15 cellular contexts compared by ENCODE assay signal in genomic region chr6:14763139-14763538, GRCh38.
DNase-seq lines count a peak whose midpoint lies in the region; ATAC-seq and TF ChIP-seq lines count a peak whose summit lies in the region.
"Had no signal": no experiment of that assay in that cellular context is flagged by ENCODE, and none has a peak within 500 bp of the region (broad histone marks: within the 10 kb centered on the region; RNA-seq: fewer than 3 reads in every experiment).

No MANE protein-coding gene starts in this region.

- peaks cover 20% of the 10 kb centered on the region for H3K4me1 Mint-ChIP-seq in activated CD4-positive, alpha-beta T cell treated with anti-CD3 and anti-CD28 coated beads, Interleukin-2, amount 10 ng/mL, durations not matched to agents 7 days and 5 days

- H3K9ac ChIP-seq in colonic mucosa (ENCODE audit: low read depth in 2 of 2, low read length in 2 of 2): no peak overlapping the region

- peaks cover 2% of the 10 kb centered on the region for H3K36me3 Mint-ChIP-seq in activated CD4-positive, alpha-beta T cell treated with anti-CD3 and anti-CD28 coated beads, Interleukin-2, amount 10 ng/mL, durations not matched to agents 7 days and 5 days (ENCODE audit: low read depth)
- H3K36me3 Mint-ChIP-seq: activated naive CD4-positive, alpha-beta T cell treated with anti-CD3 and anti-CD28 coated beads, Interleukin-2, amount 50 U/mL, for 24 hours had no signal

- CTCF ChIA-PET in activated CD4-positive, alpha-beta T cell treated with anti-CD3 and anti-CD28 coated beads, Interleukin-2, amount 10 ng/mL, durations not matched to agents 7 days and 5 days (lab: Charles Lee): no interaction called here

- no peak overlapping the region for H3K27ac ChIP-seq in colonic mucosa
- H3K27ac ChIP-seq: lower lobe of right lung, uterus had no signal

- ATAC-seq in HG03460 (IDR thresholded peaks at IDR 0.05; ENCODE audit: unreplicated experiment): no peak
- no peak for ATAC-seq in GM21381 (IDR thresholded peaks at IDR 0.05; ENCODE audit: unreplicated experiment)
- ATAC-seq: lower lobe of right lung had no signal

- no peaks in the 10 kb centered on the region for H3K27me3 ChIP-seq in colonic mucosa
- H3K27me3 ChIP-seq: uterus had no signal

- intact Hi-C loops in colonic mucosa (cut with DNase I): no loop called here

- H3K9me3 ChIP-seq in colonic mucosa: no peaks in the 10 kb centered on the region
- H3K9me3 ChIP-seq: lower lobe of right lung, uterus had no signal

- POLR2A ChIA-PET in activated CD4-positive, alpha-beta T cell treated with anti-CD3 and anti-CD28 coated beads, Interleukin-2, amount 10 ng/mL, durations not matched to agents 7 days and 5 days (lab: Charles Lee): no interaction called here

- H3K4me3 Mint-ChIP-seq in activated CD4-positive, alpha-beta T cell treated with anti-CD3 and anti-CD28 coated beads, Interleukin-2, amount 10 ng/mL, durations not matched to agents 7 days and 5 days: no peak overlapping the region
- H3K4me3 Mint-ChIP-seq: activated naive CD4-positive, alpha-beta T cell treated with anti-CD3 and anti-CD28 coated beads, Interleukin-2, amount 50 U/mL, for 24 hours; dendritic cell treated with granulocyte-macrophage colony-stimulating factor and Interleukin-4, amounts not matched to agents 40 ng/mL and 50 ng/mL, for 4 days had no signal

- peaks cover 2% of the 10 kb centered on the region for H3K9me3 Mint-ChIP-seq in activated CD4-positive, alpha-beta T cell treated with anti-CD3 and anti-CD28 coated beads, Interleukin-2, amount 10 ng/mL, durations not matched to agents 7 days and 5 days
- H3K9me3 Mint-ChIP-seq: activated naive CD4-positive, alpha-beta T cell treated with anti-CD3 and anti-CD28 coated beads, Interleukin-2, amount 50 U/mL, for 24 hours; dendritic cell treated with granulocyte-macrophage colony-stimulating factor and Interleukin-4, amounts not matched to agents 40 ng/mL and 50 ng/mL, for 4 days had no signal

- H3K4me1 ChIP-seq in colonic mucosa: peaks cover 5% of the 10 kb centered on the region
- H3K4me1 ChIP-seq: lower lobe of right lung, uterus had no signal

- H3K27ac Mint-ChIP-seq in activated CD4-positive, alpha-beta T cell treated with anti-CD3 and anti-CD28 coated beads, Interleukin-2, amount 10 ng/mL, durations not matched to agents 7 days and 5 days: peak overlapping the region; percentile 22
- H3K27ac Mint-ChIP-seq: activated naive CD4-positive, alpha-beta T cell treated with anti-CD3 and anti-CD28 coated beads, Interleukin-2, amount 50 U/mL, for 24 hours; dendritic cell treated with granulocyte-macrophage colony-stimulating factor and Interleukin-4, amounts not matched to agents 40 ng/mL and 50 ng/mL, for 4 days had no signal

- H3K36me3 ChIP-seq in colonic mucosa: no peaks in the 10 kb centered on the region
- H3K36me3 ChIP-seq: lower lobe of right lung, uterus had no signal

- TF ChIP-seq CTCF in fibroblast of pulmonary artery (IDR thresholded peaks at IDR 0.05; ENCODE audit: low read length, missing control alignments): no peak
- TF ChIP-seq CTCF in colonic mucosa (IDR thresholded peaks at IDR 0.05): no peak

- H3K4me3 ChIP-seq in fibroblast of pulmonary artery (replicated peaks; ENCODE audit: low read depth, low read length): no peak overlapping the region
- no peak overlapping the region for H3K4me3 ChIP-seq in colonic mucosa
- H3K4me3 ChIP-seq: lower lobe of right lung, uterus had no signal

- no peak for DNase-seq in activated CD4-positive, alpha-beta T cell treated with anti-CD3 and anti-CD28 coated beads, Interleukin-2, amount 10 ng/mL, durations not matched to agents 7 days and 5 days
- DNase-seq in activated CD4-positive, alpha-beta T cell treated with anti-CD3 and anti-CD28 coated beads for 4 hours: no peak
- DNase-seq in RPMI7951 (ENCODE audit: low read depth) (peak; percentile 37), fibroblast of pulmonary artery (ENCODE audit: low read depth) (peak; percentile 30), cerebellar nuclear complex (lab: John Stamatoyannopoulos, UW) (no peak), colonic mucosa (no peak)
- DNase-seq: GDM1, lower lobe of right lung, RPMI8226, T-helper 9 cell, uterus had no signal

- H3K27me3 Mint-ChIP-seq in activated CD4-positive, alpha-beta T cell treated with anti-CD3 and anti-CD28 coated beads, Interleukin-2, amount 10 ng/mL, durations not matched to agents 7 days and 5 days: no peaks in the 10 kb centered on the region
- H3K27me3 Mint-ChIP-seq: activated naive CD4-positive, alpha-beta T cell treated with anti-CD3 and anti-CD28 coated beads, Interleukin-2, amount 50 U/mL, for 24 hours; dendritic cell treated with granulocyte-macrophage colony-stimulating factor and Interleukin-4, amounts not matched to agents 40 ng/mL and 50 ng/mL, for 4 days had no signal

Comparison
In these comparisons a context has a peak if more than half of its experiments do, and no peak if none do; other contexts are left out.
1. DNase-seq: peak in RPMI7951 (single experiment) and fibroblast of pulmonary artery (single experiment); none in activated CD4-positive, alpha-beta T cell treated with anti-CD3 and anti-CD28 coated beads, Interleukin-2, amount 10 ng/mL, durations not matched to agents 7 days and 5 days (single experiment), activated CD4-positive, alpha-beta T cell treated with anti-CD3 and anti-CD28 coated beads for 4 hours (0 of 2), cerebellar nuclear complex (0 of 2) and colonic mucosa (single experiment).